ENCODE assay signal across 1 cellular context in genomic region chr7:100167912-100168323, GRCh38.
TF ChIP-seq lines count a peak whose summit lies in the region.

No MANE protein-coding gene starts in this region.

TF ChIP-seq in HepG2, 621 proteins besides CTCF, POLR2A, EP300 and RAD21:
- TF ChIP-seq TARDBP (CRISPR knock-in tag; IDR thresholded peaks at IDR 0.05) (no peak), KLF16 (CRISPR knock-in tag; IDR thresholded peaks at IDR 0.05) (no peak), SALL1 (CRISPR knock-in tag; IDR thresholded peaks at IDR 0.05) (no peak), NFYB (CRISPR knock-in tag; IDR thresholded peaks at IDR 0.05) (no peak), ZFX (CRISPR knock-in tag; IDR thresholded peaks at IDR 0.05; ENCODE audit: low read depth) (no peak), HNF4A (CRISPR knock-in tag; IDR thresholded peaks at IDR 0.05) (no peak), ZNF276 (CRISPR knock-in tag; IDR thresholded peaks at IDR 0.05; ENCODE audit: low read depth) (no peak), CBX5 (CRISPR knock-in tag; IDR thresholded peaks at IDR 0.05; ENCODE audit: borderline replicate concordance) (no peak)
